In genomic region chr7:157088136-157088535, GRCh38 we compare ENCODE assay signal across 22 cellular contexts.
"Had no signal": no experiment of that assay in that cellular context is flagged by ENCODE, and none has a peak within 500 bp of the region (broad histone marks: within the 10 kb centered on the region; RNA-seq: fewer than 3 reads in every experiment).

No MANE protein-coding gene starts in this region.

- FAIRE-seq: RCC 7860 had no signal

- H3K27ac ChIP-seq: HL-60, SJSA1, SK-N-MC had no signal

- H3K27me3 ChIP-seq: MG63 had no signal

- H3K9me3 ChIP-seq: MG63 had no signal

- DNase-seq: Karpas-422, KG1, MG63, NCI-H1092, NCI-H1105 treated with DMSO at 0.1 percent for 48 hours, NCI-H1417 treated with DMSO at 0.1 percent for 48 hours, NCI-H146, NCI-H1694 treated with DMSO at 0.1 percent for 48 hours, NCI-H1930, NCI-H2081, NCI-H2107, NCI-H2227 treated with DMSO at 0.1 percent for 48 hours, NCI-H524, NCI-H69, NCI-H774, Right ventricle myocardium superior, RPMI8226, SIG-M5 had no signal

- H3K36me3 ChIP-seq: MG63, SJSA1 had no signal

- H3K4me3 ChIP-seq: MG63, SJSA1, SK-N-MC had no signal

- H3K4me1 ChIP-seq: SJSA1 had no signal
